Comparison of ENCODE assay signal across 1 cellular context in the genomic region with DNA sequence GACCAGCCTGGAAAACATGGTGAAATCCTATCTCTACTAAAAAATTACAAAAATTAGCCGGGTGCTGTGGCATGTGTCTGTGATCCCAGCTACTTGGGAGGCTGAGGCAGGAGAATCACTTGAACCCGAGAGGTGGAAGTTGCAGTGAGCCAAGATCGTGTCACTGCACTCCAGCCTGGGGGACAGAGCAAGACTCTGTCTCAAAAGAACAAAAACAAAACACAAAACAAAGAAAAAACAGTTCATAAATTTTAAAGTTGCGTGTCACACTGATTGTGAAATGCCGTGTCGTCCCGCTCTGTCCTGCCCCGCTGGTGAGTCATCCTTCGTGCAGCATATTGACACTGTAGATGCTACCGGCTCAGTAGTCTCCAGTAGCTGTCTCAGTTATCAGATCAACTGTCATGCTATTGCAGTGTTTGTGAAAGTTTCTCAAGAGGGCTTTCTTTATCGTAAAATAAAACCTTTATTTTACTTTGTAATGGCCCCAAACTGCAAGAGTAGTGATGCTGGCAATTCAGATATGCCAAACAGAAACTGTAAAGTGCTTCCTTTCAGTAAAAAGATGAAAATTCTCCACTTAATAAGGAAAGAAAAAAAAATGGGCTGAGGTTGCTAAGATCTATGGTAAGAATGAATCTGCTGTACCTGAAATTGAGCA.
TF ChIP-seq lines count a peak whose summit lies in the region.

No MANE protein-coding gene starts in this region.

TF ChIP-seq in A549, 52 proteins besides CTCF, POLR2A, EP300 and RAD21 (continued from another document):
- TF ChIP-seq, protein P1, sequence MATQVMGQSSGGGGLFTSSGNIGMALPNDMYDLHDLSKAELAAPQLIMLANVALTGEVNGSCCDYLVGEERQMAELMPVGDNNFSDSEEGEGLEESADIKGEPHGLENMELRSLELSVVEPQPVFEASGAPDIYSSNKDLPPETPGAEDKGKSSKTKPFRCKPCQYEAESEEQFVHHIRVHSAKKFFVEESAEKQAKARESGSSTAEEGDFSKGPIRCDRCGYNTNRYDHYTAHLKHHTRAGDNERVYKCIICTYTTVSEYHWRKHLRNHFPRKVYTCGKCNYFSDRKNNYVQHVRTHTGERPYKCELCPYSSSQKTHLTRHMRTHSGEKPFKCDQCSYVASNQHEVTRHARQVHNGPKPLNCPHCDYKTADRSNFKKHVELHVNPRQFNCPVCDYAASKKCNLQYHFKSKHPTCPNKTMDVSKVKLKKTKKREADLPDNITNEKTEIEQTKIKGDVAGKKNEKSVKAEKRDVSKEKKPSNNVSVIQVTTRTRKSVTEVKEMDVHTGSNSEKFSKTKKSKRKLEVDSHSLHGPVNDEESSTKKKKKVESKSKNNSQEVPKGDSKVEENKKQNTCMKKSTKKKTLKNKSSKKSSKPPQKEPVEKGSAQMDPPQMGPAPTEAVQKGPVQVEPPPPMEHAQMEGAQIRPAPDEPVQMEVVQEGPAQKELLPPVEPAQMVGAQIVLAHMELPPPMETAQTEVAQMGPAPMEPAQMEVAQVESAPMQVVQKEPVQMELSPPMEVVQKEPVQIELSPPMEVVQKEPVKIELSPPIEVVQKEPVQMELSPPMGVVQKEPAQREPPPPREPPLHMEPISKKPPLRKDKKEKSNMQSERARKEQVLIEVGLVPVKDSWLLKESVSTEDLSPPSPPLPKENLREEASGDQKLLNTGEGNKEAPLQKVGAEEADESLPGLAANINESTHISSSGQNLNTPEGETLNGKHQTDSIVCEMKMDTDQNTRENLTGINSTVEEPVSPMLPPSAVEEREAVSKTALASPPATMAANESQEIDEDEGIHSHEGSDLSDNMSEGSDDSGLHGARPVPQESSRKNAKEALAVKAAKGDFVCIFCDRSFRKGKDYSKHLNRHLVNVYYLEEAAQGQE (IDR thresholded peaks at IDR 0.05): no peak
- TF ChIP-seq RFX5 (IDR thresholded peaks at IDR 0.05) (no peak), HDAC2 (IDR thresholded peaks at IDR 0.05) (no peak), TP53 (CRISPR knock-in tag; IDR thresholded peaks at IDR 0.05) (no peak)
- TF ChIP-seq, protein P2, sequence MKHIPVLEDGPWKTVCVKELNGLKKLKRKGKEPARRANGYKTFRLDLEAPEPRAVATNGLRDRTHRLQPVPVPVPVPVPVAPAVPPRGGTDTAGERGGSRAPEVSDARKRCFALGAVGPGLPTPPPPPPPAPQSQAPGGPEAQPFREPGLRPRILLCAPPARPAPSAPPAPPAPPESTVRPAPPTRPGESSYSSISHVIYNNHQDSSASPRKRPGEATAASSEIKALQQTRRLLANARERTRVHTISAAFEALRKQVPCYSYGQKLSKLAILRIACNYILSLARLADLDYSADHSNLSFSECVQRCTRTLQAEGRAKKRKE (CRISPR knock-in tag; IDR thresholded peaks at IDR 0.05; ENCODE audit: low read depth): no peak
